Comparison of ENCODE assay signal across 1 cellular context in the genomic region with DNA sequence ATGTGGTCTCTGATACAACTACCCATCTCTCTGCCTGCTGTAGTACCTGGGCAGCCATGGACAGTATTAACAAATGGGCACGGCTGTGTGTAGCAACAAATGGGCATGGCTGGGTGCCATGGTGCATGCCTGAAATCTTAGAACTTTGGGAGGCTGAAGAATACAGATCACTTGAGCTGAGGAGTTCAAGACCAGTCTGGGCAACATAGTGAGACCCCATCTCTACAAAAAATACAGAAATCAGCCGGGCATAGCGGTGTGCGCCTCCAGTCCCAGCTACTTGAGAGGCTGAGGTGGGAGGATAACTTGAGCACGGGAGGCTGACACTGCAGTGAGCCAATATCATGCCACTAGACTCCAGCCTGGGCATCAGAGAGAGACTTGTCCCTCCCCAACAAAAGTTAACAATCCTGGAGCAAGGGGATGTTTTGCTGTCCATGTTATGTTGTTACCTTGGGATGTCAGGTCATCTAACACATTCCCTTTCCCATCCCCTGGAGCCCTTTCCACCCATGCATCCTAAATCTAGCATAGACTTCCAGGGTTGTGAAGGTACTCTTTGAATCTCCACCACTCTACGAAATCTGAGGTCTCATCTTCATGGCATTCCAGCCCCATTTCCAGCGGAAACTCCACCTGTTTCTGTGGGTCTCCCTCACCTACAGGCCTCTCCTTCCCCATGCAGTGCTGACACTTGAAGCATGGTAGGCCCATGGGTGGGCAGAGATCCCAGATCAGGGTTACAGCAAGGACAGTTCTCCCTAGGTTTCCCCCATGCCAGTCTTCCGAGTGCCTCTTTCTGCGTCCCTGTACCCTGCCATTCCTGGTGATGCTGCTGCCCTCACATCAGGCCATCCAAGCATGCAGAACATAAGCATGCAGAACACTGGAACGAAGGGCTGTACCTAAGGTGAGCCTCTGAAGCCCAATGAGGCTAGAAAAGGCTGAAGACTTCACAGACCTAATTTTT.
A peak's percentile ranks its signal among the peaks of the same experiment; 100 is the strongest.
TF ChIP-seq lines count a peak whose summit lies in the region.

No MANE protein-coding gene starts in this region.

TF ChIP-seq in K562, 482 proteins besides CTCF, POLR2A, EP300 and RAD21 (continued from another document and continues in another):
- TF ChIP-seq, protein P1, sequence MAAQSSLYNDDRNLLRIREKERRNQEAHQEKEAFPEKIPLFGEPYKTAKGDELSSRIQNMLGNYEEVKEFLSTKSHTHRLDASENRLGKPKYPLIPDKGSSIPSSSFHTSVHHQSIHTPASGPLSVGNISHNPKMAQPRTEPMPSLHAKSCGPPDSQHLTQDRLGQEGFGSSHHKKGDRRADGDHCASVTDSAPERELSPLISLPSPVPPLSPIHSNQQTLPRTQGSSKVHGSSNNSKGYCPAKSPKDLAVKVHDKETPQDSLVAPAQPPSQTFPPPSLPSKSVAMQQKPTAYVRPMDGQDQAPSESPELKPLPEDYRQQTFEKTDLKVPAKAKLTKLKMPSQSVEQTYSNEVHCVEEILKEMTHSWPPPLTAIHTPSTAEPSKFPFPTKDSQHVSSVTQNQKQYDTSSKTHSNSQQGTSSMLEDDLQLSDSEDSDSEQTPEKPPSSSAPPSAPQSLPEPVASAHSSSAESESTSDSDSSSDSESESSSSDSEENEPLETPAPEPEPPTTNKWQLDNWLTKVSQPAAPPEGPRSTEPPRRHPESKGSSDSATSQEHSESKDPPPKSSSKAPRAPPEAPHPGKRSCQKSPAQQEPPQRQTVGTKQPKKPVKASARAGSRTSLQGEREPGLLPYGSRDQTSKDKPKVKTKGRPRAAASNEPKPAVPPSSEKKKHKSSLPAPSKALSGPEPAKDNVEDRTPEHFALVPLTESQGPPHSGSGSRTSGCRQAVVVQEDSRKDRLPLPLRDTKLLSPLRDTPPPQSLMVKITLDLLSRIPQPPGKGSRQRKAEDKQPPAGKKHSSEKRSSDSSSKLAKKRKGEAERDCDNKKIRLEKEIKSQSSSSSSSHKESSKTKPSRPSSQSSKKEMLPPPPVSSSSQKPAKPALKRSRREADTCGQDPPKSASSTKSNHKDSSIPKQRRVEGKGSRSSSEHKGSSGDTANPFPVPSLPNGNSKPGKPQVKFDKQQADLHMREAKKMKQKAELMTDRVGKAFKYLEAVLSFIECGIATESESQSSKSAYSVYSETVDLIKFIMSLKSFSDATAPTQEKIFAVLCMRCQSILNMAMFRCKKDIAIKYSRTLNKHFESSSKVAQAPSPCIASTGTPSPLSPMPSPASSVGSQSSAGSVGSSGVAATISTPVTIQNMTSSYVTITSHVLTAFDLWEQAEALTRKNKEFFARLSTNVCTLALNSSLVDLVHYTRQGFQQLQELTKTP (IDR thresholded peaks at IDR 0.05; ENCODE audit: low read depth in 1 of 2, partially characterized antibody in 2 of 2), result no peak
- TF ChIP-seq, protein P2, sequence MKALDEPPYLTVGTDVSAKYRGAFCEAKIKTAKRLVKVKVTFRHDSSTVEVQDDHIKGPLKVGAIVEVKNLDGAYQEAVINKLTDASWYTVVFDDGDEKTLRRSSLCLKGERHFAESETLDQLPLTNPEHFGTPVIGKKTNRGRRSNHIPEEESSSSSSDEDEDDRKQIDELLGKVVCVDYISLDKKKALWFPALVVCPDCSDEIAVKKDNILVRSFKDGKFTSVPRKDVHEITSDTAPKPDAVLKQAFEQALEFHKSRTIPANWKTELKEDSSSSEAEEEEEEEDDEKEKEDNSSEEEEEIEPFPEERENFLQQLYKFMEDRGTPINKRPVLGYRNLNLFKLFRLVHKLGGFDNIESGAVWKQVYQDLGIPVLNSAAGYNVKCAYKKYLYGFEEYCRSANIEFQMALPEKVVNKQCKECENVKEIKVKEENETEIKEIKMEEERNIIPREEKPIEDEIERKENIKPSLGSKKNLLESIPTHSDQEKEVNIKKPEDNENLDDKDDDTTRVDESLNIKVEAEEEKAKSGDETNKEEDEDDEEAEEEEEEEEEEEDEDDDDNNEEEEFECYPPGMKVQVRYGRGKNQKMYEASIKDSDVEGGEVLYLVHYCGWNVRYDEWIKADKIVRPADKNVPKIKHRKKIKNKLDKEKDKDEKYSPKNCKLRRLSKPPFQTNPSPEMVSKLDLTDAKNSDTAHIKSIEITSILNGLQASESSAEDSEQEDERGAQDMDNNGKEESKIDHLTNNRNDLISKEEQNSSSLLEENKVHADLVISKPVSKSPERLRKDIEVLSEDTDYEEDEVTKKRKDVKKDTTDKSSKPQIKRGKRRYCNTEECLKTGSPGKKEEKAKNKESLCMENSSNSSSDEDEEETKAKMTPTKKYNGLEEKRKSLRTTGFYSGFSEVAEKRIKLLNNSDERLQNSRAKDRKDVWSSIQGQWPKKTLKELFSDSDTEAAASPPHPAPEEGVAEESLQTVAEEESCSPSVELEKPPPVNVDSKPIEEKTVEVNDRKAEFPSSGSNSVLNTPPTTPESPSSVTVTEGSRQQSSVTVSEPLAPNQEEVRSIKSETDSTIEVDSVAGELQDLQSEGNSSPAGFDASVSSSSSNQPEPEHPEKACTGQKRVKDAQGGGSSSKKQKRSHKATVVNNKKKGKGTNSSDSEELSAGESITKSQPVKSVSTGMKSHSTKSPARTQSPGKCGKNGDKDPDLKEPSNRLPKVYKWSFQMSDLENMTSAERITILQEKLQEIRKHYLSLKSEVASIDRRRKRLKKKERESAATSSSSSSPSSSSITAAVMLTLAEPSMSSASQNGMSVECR (CRISPR knock-in tag; IDR thresholded peaks at IDR 0.05), result no peak
- TF ChIP-seq, protein P3, sequence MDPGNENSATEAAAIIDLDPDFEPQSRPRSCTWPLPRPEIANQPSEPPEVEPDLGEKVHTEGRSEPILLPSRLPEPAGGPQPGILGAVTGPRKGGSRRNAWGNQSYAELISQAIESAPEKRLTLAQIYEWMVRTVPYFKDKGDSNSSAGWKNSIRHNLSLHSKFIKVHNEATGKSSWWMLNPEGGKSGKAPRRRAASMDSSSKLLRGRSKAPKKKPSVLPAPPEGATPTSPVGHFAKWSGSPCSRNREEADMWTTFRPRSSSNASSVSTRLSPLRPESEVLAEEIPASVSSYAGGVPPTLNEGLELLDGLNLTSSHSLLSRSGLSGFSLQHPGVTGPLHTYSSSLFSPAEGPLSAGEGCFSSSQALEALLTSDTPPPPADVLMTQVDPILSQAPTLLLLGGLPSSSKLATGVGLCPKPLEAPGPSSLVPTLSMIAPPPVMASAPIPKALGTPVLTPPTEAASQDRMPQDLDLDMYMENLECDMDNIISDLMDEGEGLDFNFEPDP (CRISPR knock-in tag; IDR thresholded peaks at IDR 0.05), result peak; percentile 81; the same call in 1 of the 2 replicates
- TF ChIP-seq ZNF316 (IDR thresholded peaks at IDR 0.05) (no peak), CBX8 (IDR thresholded peaks at IDR 0.05; ENCODE audit: borderline replicate concordance, extremely low read depth, low read depth, low read length, poor library complexity, severe bottlenecking) (no peak), RBM17 (IDR thresholded peaks at IDR 0.05; ENCODE audit: borderline replicate concordance, low read depth, low read length) (no peak), OTX1 (CRISPR knock-in tag; IDR thresholded peaks at IDR 0.05) (peak; percentile 85), POLR2AphosphoS5 (IDR thresholded peaks at IDR 0.05; ENCODE audit: control insufficient read depth, insufficient read depth, low read depth, low read length) (peak; percentile 75), RCOR1 (IDR thresholded peaks at IDR 0.05; ENCODE audit: borderline replicate concordance in 1 of 2, low read depth in 2 of 2, low read length in 2 of 2) (no peak), POLR2B (IDR thresholded peaks at IDR 0.05; ENCODE audit: low read depth, partially characterized antibody) (peak; percentile 98), BRF1 (IDR thresholded peaks at IDR 0.05; ENCODE audit: borderline replicate concordance, extremely low read depth, insufficient read length) (no peak), HLTF (IDR thresholded peaks at IDR 0.05) (no peak), FOXM1 (IDR thresholded peaks at IDR 0.05; ENCODE audit: low read depth) (no peak), FOXM1 (CRISPR knock-in tag; IDR thresholded peaks at IDR 0.05; ENCODE audit: low read depth) (no peak), HSF4 (CRISPR knock-in tag; IDR thresholded peaks at IDR 0.05; ENCODE audit: borderline replicate concordance) (no peak), POLR2H (tag; IDR thresholded peaks at IDR 0.05; ENCODE audit: low read depth) (no peak; the same call in none of the 2 replicates), ZNF224 (CRISPR knock-in tag; IDR thresholded peaks at IDR 0.05) (no peak), TEAD4 (IDR thresholded peaks at IDR 0.05; ENCODE audit: low read length) (peak; percentile 38), TEAD4 (CRISPR knock-in tag; IDR thresholded peaks at IDR 0.05; ENCODE audit: borderline replicate concordance) (no peak), ZNF12 (CRISPR knock-in tag; IDR thresholded peaks at IDR 0.05) (no peak), ZNF778 (CRISPR knock-in tag; IDR thresholded peaks at IDR 0.05) (no peak), ZNF134 (CRISPR knock-in tag; conservative IDR thresholded peaks at IDR 0.05) (no peak), DIDO1 (tag; IDR thresholded peaks at IDR 0.05; ENCODE audit: low read depth) (no peak), ZNF212 (CRISPR knock-in tag; IDR thresholded peaks at IDR 0.05) (no peak), MCM2 (IDR thresholded peaks at IDR 0.05; ENCODE audit: low read depth) (no peak)
- TF ChIP-seq, protein P4, sequence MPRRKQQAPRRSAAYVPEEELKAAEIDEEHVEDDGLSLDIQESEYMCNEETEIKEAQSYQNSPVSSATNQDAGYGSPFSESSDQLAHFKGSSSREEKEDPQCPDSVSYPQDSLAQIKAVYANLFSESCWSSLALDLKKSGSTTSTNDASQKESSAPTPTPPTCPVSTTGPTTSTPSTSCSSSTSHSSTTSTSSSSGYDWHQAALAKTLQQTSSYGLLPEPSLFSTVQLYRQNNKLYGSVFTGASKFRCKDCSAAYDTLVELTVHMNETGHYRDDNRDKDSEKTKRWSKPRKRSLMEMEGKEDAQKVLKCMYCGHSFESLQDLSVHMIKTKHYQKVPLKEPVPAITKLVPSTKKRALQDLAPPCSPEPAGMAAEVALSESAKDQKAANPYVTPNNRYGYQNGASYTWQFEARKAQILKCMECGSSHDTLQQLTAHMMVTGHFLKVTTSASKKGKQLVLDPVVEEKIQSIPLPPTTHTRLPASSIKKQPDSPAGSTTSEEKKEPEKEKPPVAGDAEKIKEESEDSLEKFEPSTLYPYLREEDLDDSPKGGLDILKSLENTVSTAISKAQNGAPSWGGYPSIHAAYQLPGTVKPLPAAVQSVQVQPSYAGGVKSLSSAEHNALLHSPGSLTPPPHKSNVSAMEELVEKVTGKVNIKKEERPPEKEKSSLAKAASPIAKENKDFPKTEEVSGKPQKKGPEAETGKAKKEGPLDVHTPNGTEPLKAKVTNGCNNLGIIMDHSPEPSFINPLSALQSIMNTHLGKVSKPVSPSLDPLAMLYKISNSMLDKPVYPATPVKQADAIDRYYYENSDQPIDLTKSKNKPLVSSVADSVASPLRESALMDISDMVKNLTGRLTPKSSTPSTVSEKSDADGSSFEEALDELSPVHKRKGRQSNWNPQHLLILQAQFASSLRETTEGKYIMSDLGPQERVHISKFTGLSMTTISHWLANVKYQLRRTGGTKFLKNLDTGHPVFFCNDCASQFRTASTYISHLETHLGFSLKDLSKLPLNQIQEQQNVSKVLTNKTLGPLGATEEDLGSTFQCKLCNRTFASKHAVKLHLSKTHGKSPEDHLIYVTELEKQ (CRISPR knock-in tag; IDR thresholded peaks at IDR 0.05), result no peak
- TF ChIP-seq, protein P5, sequence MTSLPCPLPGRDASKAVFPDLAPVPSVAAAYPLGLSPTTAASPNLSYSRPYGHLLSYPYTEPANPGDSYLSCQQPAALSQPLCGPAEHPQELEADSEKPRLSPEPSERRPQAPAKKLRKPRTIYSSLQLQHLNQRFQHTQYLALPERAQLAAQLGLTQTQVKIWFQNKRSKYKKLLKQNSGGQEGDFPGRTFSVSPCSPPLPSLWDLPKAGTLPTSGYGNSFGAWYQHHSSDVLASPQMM (CRISPR knock-in tag; IDR thresholded peaks at IDR 0.05), result peak; percentile 73; the same call in 1 of the 2 replicates
- TF ChIP-seq, protein P6, sequence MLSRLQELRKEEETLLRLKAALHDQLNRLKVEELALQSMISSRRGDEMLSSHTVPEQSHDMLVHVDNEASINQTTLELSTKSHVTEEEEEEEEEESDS (CRISPR knock-in tag; IDR thresholded peaks at IDR 0.05), result no peak
- TF ChIP-seq, protein P7, sequence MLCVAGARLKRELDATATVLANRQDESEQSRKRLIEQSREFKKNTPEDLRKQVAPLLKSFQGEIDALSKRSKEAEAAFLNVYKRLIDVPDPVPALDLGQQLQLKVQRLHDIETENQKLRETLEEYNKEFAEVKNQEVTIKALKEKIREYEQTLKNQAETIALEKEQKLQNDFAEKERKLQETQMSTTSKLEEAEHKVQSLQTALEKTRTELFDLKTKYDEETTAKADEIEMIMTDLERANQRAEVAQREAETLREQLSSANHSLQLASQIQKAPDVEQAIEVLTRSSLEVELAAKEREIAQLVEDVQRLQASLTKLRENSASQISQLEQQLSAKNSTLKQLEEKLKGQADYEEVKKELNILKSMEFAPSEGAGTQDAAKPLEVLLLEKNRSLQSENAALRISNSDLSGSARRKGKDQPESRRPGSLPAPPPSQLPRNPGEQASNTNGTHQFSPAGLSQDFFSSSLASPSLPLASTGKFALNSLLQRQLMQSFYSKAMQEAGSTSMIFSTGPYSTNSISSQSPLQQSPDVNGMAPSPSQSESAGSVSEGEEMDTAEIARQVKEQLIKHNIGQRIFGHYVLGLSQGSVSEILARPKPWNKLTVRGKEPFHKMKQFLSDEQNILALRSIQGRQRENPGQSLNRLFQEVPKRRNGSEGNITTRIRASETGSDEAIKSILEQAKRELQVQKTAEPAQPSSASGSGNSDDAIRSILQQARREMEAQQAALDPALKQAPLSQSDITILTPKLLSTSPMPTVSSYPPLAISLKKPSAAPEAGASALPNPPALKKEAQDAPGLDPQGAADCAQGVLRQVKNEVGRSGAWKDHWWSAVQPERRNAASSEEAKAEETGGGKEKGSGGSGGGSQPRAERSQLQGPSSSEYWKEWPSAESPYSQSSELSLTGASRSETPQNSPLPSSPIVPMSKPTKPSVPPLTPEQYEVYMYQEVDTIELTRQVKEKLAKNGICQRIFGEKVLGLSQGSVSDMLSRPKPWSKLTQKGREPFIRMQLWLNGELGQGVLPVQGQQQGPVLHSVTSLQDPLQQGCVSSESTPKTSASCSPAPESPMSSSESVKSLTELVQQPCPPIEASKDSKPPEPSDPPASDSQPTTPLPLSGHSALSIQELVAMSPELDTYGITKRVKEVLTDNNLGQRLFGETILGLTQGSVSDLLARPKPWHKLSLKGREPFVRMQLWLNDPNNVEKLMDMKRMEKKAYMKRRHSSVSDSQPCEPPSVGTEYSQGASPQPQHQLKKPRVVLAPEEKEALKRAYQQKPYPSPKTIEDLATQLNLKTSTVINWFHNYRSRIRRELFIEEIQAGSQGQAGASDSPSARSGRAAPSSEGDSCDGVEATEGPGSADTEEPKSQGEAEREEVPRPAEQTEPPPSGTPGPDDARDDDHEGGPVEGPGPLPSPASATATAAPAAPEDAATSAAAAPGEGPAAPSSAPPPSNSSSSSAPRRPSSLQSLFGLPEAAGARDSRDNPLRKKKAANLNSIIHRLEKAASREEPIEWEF (CRISPR knock-in tag; IDR thresholded peaks at IDR 0.05), result no peak
